1 cellular context compared by ENCODE assay signal in genomic region chr5:176319827-176320554, GRCh38.
TF ChIP-seq lines count a peak whose summit lies in the region.

No MANE protein-coding gene starts in this region.

TF ChIP-seq in IMR-90, 13 proteins besides CTCF, POLR2A, EP300 and RAD21 (continued from another document):
- TF ChIP-seq CHD1 (IDR thresholded peaks at IDR 0.05; ENCODE audit: low read depth, low read length) = no peak
TF ChIP-seq in IMR-90: peak in this region for 0.
